Comparison of ENCODE assay signal across 8 cellular contexts in genomic region chr2:221517362-221518121, GRCh38. TPM values are rescaled to one million over a fixed set of nuclear protein-coding genes. Genes with fewer than 3 reads are reported as not detected.
DNase-seq lines count a peak whose midpoint lies in the region; ATAC-seq, FAIRE-seq and TF ChIP-seq lines count a peak whose summit lies in the region.

No MANE protein-coding gene starts in this region.

- intact Hi-C loops in left ventricle myocardium superior (cut with micrococcal nuclease) = no loop called here

- no peak for FAIRE-seq in D721Med (lab: Jason Lieb, UNC)

- ATAC-seq in GM21825 (IDR thresholded peaks at IDR 0.05; ENCODE audit: unreplicated experiment) (peak; percentile 93), left ventricle myocardium superior (peak; percentile 43)

- no peak for TF ChIP-seq CTCF in D721Med (IDR thresholded peaks at IDR 0.05; ENCODE audit: insufficient read depth, missing control alignments)

- peak; percentile 70 for DNase-seq in ELR (ENCODE audit: low read depth)
- DNase-seq in LoVo (ENCODE audit: low spot score) = peak; percentile 72
- peak; percentile 45 for DNase-seq in activated T-cell treated with anti-CD3 and anti-CD28 coated beads for 48 hours (ENCODE audit: low read depth)
- peak; percentile 31 for DNase-seq in left ventricle myocardium superior
- peak; percentile 24 to 38 for DNase-seq in stimulated activated CD8-positive, alpha-beta memory T cell treated with anti-CD3 and anti-CD28 coated beads, Interleukin-4, amount 100 ng/mL, for 1 hour (ENCODE audit: low read depth in 2 of 2, low spot score in 1 of 2)
- DNase-seq in DMS 273 treated with DMSO at 0.1 percent for 48 hours (lab: John Stamatoyannopoulos, UW) = no peak
- no peak for DNase-seq in D721Med (ENCODE audit: insufficient read length, low spot score)

RNA-seq across cellular contexts. Expression of gene EPHA4, which starts 54.6 kb away (rescaled TPM):
- 16.3 TPM for total RNA-seq in left ventricle myocardium superior

Comparison
In these comparisons a context has a peak if more than half of its experiments do, and no peak if none do; other contexts are left out.
1. DNase-seq: peak in ELR (single experiment), LoVo (single experiment), activated T-cell treated with anti-CD3 and anti-CD28 coated beads for 48 hours (single experiment), left ventricle myocardium superior (single experiment) and stimulated activated CD8-positive, alpha-beta memory T cell treated with anti-CD3 and anti-CD28 coated beads, Interleukin-4, amount 100 ng/mL, for 1 hour (2 of 2); none in DMS 273 treated with DMSO at 0.1 percent for 48 hours (single experiment) and D721Med (single experiment).